Comparison of ENCODE assay signal across 13 cellular contexts in the genomic region with DNA sequence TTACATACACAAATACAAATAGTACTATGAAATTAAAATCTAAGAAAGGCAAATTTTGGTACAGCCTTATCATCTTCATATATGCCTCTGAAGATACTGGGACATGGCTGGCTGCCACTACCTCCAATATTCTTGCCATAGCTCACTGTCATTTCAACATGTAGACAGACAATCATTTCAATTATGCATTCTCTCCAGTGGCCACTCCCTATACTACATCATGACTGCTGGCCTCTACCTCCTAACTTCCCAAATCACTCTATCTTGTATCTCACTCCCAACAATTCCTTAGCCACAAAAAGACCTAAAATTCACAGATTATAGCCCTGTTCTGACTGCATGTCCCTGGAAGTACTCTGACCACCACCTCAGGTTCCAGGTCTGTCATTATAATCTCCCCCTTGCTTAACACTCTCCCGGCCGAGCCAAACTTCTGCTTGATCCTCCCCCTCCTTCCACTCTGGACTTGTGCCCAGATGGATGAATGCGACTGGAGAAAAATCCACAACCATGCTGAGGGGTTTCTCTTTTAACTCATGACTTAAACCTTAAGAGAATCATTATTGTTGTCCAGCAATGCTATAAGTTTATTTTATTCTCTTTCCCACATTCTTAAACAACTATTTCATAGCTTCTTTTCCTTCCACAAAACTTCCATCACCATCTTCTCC.
DNase-seq lines count a peak whose midpoint lies in the region; TF ChIP-seq lines count a peak whose summit lies in the region.
"Had no signal": no experiment of that assay in that cellular context is flagged by ENCODE, and none has a peak within 500 bp of the region (broad histone marks: within the 10 kb centered on the region; RNA-seq: fewer than 3 reads in every experiment).

No MANE protein-coding gene starts in this region.

- no peaks in the 10 kb centered on the region for H3K9me3 ChIP-seq in osteoblast (ENCODE audit: low read depth, low read length)
- H3K9me3 ChIP-seq: BE2C had no signal

- no peaks in the 10 kb centered on the region for H4K20me1 ChIP-seq in osteoblast (ENCODE audit: insufficient read depth, low read length)

- H3K4me3 ChIP-seq in astrocyte of the cerebellum (ENCODE audit: low read depth, low read length) (no peak overlapping the region), osteoblast (ENCODE audit: insufficient read depth, low read length) (no peak overlapping the region)
- H3K4me3 ChIP-seq: PC-9 had no signal

- H2AFZ ChIP-seq in osteoblast (ENCODE audit: low read length): no peak overlapping the region
- H2AFZ ChIP-seq: PC-9 had no signal

- DNase-seq in AG08395 (ENCODE audit: low spot score) (peak; percentile 5), HT1080 (ENCODE audit: low read depth) (peak; percentile 15), astrocyte of the cerebellum (ENCODE audit: low read depth) (peak; percentile 13), osteoblast (ENCODE audit: insufficient read length, low spot score, missing footprints) (peak; percentile 69), NCI-H510A (lab: John Stamatoyannopoulos, UW) (no peak), amygdala (lab: John Stamatoyannopoulos, UW) (no peak), anterior cingulate cortex (lab: John Stamatoyannopoulos, UW) (no peak)
- DNase-seq: BE2C, NCI-H1048, NCI-H1694, NCI-H446, NCI-H774, PC-9 had no signal

- no peaks in the 10 kb centered on the region for H3K36me3 ChIP-seq in osteoblast (ENCODE audit: insufficient read depth, low read length)
- H3K36me3 ChIP-seq: BE2C had no signal

- H3K4me1 ChIP-seq in osteoblast (ENCODE audit: insufficient read depth, low read length): no peaks in the 10 kb centered on the region
- H3K4me1 ChIP-seq: BE2C had no signal

- no peaks in the 10 kb centered on the region for H3K27me3 ChIP-seq in osteoblast (ENCODE audit: insufficient read depth, low read length)
- H3K27me3 ChIP-seq: BE2C had no signal

- H3K27ac ChIP-seq in osteoblast (ENCODE audit: low read depth, low read length): no peak overlapping the region
- H3K27ac ChIP-seq: PC-9 had no signal

- in situ Hi-C loops in astrocyte of the cerebellum (cut with HindIII; ENCODE audit: low sequenced_read_pairs): no loop called here

- no peak overlapping the region for H3K4me2 ChIP-seq in osteoblast (ENCODE audit: insufficient read depth, low read length)
- H3K4me2 ChIP-seq: PC-9 had no signal

- no peaks in the 10 kb centered on the region for H3K79me2 ChIP-seq in osteoblast (ENCODE audit: insufficient read depth, low read length)

- TF ChIP-seq CTCF in astrocyte of the cerebellum (IDR thresholded peaks at IDR 0.05; ENCODE audit: low read depth, low read length, missing control alignments) (no peak), osteoblast (IDR thresholded peaks at IDR 0.05; ENCODE audit: extremely low read depth, low read depth, low read length) (no peak)

Comparison
In these comparisons a context has a peak if more than half of its experiments do, and no peak if none do; other contexts are left out.
1. DNase-seq: peak in AG08395 (single experiment), HT1080 (single experiment), astrocyte of the cerebellum (single experiment) and osteoblast (single experiment); none in NCI-H510A (single experiment), amygdala (0 of 56) and anterior cingulate cortex (0 of 58).